1 cellular context compared by ENCODE assay signal in genomic region chr12:109727039-109727723, GRCh38.
TF ChIP-seq lines count a peak whose summit lies in the region.

No MANE protein-coding gene starts in this region.

TF ChIP-seq in H1, 55 proteins besides CTCF, POLR2A, EP300 and RAD21:
- TF ChIP-seq, protein P1, sequence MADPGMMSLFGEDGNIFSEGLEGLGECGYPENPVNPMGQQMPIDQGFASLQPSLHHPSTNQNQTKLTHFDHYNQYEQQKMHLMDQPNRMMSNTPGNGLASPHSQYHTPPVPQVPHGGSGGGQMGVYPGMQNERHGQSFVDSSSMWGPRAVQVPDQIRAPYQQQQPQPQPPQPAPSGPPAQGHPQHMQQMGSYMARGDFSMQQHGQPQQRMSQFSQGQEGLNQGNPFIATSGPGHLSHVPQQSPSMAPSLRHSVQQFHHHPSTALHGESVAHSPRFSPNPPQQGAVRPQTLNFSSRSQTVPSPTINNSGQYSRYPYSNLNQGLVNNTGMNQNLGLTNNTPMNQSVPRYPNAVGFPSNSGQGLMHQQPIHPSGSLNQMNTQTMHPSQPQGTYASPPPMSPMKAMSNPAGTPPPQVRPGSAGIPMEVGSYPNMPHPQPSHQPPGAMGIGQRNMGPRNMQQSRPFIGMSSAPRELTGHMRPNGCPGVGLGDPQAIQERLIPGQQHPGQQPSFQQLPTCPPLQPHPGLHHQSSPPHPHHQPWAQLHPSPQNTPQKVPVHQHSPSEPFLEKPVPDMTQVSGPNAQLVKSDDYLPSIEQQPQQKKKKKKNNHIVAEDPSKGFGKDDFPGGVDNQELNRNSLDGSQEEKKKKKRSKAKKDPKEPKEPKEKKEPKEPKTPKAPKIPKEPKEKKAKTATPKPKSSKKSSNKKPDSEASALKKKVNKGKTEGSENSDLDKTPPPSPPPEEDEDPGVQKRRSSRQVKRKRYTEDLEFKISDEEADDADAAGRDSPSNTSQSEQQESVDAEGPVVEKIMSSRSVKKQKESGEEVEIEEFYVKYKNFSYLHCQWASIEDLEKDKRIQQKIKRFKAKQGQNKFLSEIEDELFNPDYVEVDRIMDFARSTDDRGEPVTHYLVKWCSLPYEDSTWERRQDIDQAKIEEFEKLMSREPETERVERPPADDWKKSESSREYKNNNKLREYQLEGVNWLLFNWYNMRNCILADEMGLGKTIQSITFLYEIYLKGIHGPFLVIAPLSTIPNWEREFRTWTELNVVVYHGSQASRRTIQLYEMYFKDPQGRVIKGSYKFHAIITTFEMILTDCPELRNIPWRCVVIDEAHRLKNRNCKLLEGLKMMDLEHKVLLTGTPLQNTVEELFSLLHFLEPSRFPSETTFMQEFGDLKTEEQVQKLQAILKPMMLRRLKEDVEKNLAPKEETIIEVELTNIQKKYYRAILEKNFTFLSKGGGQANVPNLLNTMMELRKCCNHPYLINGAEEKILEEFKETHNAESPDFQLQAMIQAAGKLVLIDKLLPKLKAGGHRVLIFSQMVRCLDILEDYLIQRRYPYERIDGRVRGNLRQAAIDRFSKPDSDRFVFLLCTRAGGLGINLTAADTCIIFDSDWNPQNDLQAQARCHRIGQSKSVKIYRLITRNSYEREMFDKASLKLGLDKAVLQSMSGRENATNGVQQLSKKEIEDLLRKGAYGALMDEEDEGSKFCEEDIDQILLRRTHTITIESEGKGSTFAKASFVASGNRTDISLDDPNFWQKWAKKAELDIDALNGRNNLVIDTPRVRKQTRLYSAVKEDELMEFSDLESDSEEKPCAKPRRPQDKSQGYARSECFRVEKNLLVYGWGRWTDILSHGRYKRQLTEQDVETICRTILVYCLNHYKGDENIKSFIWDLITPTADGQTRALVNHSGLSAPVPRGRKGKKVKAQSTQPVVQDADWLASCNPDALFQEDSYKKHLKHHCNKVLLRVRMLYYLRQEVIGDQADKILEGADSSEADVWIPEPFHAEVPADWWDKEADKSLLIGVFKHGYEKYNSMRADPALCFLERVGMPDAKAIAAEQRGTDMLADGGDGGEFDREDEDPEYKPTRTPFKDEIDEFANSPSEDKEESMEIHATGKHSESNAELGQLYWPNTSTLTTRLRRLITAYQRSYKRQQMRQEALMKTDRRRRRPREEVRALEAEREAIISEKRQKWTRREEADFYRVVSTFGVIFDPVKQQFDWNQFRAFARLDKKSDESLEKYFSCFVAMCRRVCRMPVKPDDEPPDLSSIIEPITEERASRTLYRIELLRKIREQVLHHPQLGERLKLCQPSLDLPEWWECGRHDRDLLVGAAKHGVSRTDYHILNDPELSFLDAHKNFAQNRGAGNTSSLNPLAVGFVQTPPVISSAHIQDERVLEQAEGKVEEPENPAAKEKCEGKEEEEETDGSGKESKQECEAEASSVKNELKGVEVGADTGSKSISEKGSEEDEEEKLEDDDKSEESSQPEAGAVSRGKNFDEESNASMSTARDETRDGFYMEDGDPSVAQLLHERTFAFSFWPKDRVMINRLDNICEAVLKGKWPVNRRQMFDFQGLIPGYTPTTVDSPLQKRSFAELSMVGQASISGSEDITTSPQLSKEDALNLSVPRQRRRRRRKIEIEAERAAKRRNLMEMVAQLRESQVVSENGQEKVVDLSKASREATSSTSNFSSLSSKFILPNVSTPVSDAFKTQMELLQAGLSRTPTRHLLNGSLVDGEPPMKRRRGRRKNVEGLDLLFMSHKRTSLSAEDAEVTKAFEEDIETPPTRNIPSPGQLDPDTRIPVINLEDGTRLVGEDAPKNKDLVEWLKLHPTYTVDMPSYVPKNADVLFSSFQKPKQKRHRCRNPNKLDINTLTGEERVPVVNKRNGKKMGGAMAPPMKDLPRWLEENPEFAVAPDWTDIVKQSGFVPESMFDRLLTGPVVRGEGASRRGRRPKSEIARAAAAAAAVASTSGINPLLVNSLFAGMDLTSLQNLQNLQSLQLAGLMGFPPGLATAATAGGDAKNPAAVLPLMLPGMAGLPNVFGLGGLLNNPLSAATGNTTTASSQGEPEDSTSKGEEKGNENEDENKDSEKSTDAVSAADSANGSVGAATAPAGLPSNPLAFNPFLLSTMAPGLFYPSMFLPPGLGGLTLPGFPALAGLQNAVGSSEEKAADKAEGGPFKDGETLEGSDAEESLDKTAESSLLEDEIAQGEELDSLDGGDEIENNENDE (IDR thresholded peaks at IDR 0.05; ENCODE audit: insufficient replicate concordance, low read length): no peak
- TF ChIP-seq, protein P2, sequence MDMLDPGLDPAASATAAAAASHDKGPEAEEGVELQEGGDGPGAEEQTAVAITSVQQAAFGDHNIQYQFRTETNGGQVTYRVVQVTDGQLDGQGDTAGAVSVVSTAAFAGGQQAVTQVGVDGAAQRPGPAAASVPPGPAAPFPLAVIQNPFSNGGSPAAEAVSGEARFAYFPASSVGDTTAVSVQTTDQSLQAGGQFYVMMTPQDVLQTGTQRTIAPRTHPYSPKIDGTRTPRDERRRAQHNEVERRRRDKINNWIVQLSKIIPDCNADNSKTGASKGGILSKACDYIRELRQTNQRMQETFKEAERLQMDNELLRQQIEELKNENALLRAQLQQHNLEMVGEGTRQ (IDR thresholded peaks at IDR 0.05; ENCODE audit: low read length): no peak
TF ChIP-seq in H1: peak in this region for 0.
